8 cellular contexts compared by ENCODE assay signal in genomic region chr4:99894998-99895397, GRCh38. TPM values are rescaled to one million over a fixed set of nuclear protein-coding genes. Genes with fewer than 3 reads are reported as not detected.
DNase-seq lines count a peak whose midpoint lies in the region; ATAC-seq and TF ChIP-seq lines count a peak whose summit lies in the region.

No MANE protein-coding gene starts in this region.

- H3K4me3 ChIP-seq in DOHH2 (ENCODE audit: low read length) (peak overlapping the region; percentile 74), SK-N-MC (peak overlapping the region; percentile 95), fibroblast of mammary gland (ENCODE audit: control insufficient read depth, low read depth, low read length) (peak overlapping the region; percentile 56), prostate gland (peak overlapping the region; percentile 71 to 78)

- TF ChIP-seq CTCF in DOHH2 (IDR thresholded peaks at IDR 0.05; ENCODE audit: low read depth, low read length, poor library complexity, severe bottlenecking) = no peak
- TF ChIP-seq CTCF in fibroblast of mammary gland (conservative IDR thresholded peaks at IDR 0.05; ENCODE audit: control insufficient read depth, insufficient read depth, low read depth, low read length) = no peak
- no peak for TF ChIP-seq CTCF in prostate gland (IDR thresholded peaks at IDR 0.05)

- H3K27me3 ChIP-seq in DOHH2 (ENCODE audit: control insufficient read depth, low read length) = no peaks in the 10 kb centered on the region
- no peaks in the 10 kb centered on the region for H3K27me3 ChIP-seq in prostate gland (replicated peaks; ENCODE audit: insufficient read depth)

- ATAC-seq in GM18909 (IDR thresholded peaks at IDR 0.05; ENCODE audit: poor library complexity, unreplicated experiment) (no peak), HG03135 (IDR thresholded peaks at IDR 0.05; ENCODE audit: unreplicated experiment) (no peak)
- ATAC-seq in activated naive CD4-positive, alpha-beta T cell treated with anti-CD3 and anti-CD28 coated beads, Interleukin-2, amount 50 U/mL, for 72 hours = no peak

- 96% methylated on average over 16 of the region's 16 CpGs for WGBS in prostate gland

- H3K9me3 ChIP-seq in DOHH2 (ENCODE audit: control insufficient read depth, insufficient read depth, low read length) (no peaks in the 10 kb centered on the region), SK-N-MC (ENCODE audit: low read depth, low read length) (no peaks in the 10 kb centered on the region), prostate gland (no peaks in the 10 kb centered on the region)

- H4K20me1 ChIP-seq in DOHH2 (ENCODE audit: control insufficient read depth, insufficient read depth, low read depth, low read length) = no peaks in the 10 kb centered on the region

- peak overlapping the region; percentile 89 for H3K4me2 ChIP-seq in DOHH2 (ENCODE audit: low read length)

- no peaks in the 10 kb centered on the region for H3K9me3 Mint-ChIP-seq in activated naive CD4-positive, alpha-beta T cell treated with anti-CD3 and anti-CD28 coated beads, Interleukin-2, amount 50 U/mL, for 72 hours

- H3K9me2 ChIP-seq in DOHH2 (replicated peaks; ENCODE audit: control insufficient read depth, low read length) = no peaks in the 10 kb centered on the region

- DNase-seq in SK-N-MC (ENCODE audit: low read depth, low spot score) = no peak
- DNase-seq in fibroblast of mammary gland (ENCODE audit: low read depth) = no peak
- DNase-seq in prostate gland (ENCODE audit: low spot score) = peak; percentile 5
- no peak for DNase-seq in DMS79 (lab: John Stamatoyannopoulos, UW)
- DNase-seq in activated naive CD4-positive, alpha-beta T cell treated with anti-CD3 and anti-CD28 coated beads, Interleukin-2, amount 50 U/mL, for 72 hours (ENCODE audit: low spot score in 2 of 2) = no peak

- H3K9ac ChIP-seq in SK-N-MC (ENCODE audit: insufficient read length) = peak overlapping the region; percentile 82

- peaks cover 26% of the 10 kb centered on the region for H3K79me2 ChIP-seq in DOHH2 (ENCODE audit: control insufficient read depth, low read length)

- H3K4me1 ChIP-seq in DOHH2 (ENCODE audit: control insufficient read depth, low read length) (peaks cover 15% of the 10 kb centered on the region), prostate gland (replicated peaks) (no peaks in the 10 kb centered on the region)

- H3K27ac ChIP-seq in DOHH2 (ENCODE audit: low read depth, low read length) (peak overlapping the region; percentile 25; the same call in 1 of the 2 replicates), SK-N-MC (no peak overlapping the region), prostate gland (peak overlapping the region; percentile 84 to 85)

- no peak for TF ChIP-seq POLR2A in prostate gland (IDR thresholded peaks at IDR 0.05)

- H3F3A ChIP-seq in DOHH2 (ENCODE audit: control insufficient read depth, insufficient read depth) = peaks cover 18% of the 10 kb centered on the region

- H3K36me3 ChIP-seq in DOHH2 (ENCODE audit: control insufficient read depth, low read length) (peaks cover 9% of the 10 kb centered on the region), SK-N-MC (ENCODE audit: insufficient read depth, low read length) (0 out of 2 replicates have a peak, but pooled peaks cover 4% of the 10 kb centered on the region), prostate gland (no peaks in the 10 kb centered on the region)

- peak overlapping the region in 1 of 2 donors; percentile 96 for H3K27ac Mint-ChIP-seq in activated naive CD4-positive, alpha-beta T cell treated with anti-CD3 and anti-CD28 coated beads, Interleukin-2, amount 50 U/mL, for 72 hours

- H3K36me3 Mint-ChIP-seq in activated naive CD4-positive, alpha-beta T cell treated with anti-CD3 and anti-CD28 coated beads, Interleukin-2, amount 50 U/mL, for 72 hours = peaks cover 10 to 12% of the 10 kb centered on the region in 2 donors

- intact Hi-C loops in prostate gland (cut with DNase I) = loop anchor here (2.0 kb wide), 1 partner anchor 54 kb away; no protein-coding TSS in a partner anchor

RNA-seq across cellular contexts. Expression of gene LAMTOR3, which starts 0.8 kb away (rescaled TPM):
- 10 to 100 TPM; 51.6 to 78.7 TPM for total RNA-seq in prostate gland
- 10 to 100 TPM; 27.4 to 38.7 TPM for total RNA-seq in activated naive CD4-positive, alpha-beta T cell treated with anti-CD3 and anti-CD28 coated beads, Interleukin-2, amount 50 U/mL, for 72 hours

RNA-seq across cellular contexts. Expression of gene DNAJB14, which starts 51.4 kb away (rescaled TPM):
- 10 to 100 TPM; 23.3 to 27.4 TPM for total RNA-seq in prostate gland
- 10 to 100 TPM; 39.3 to 41.1 TPM for total RNA-seq in activated naive CD4-positive, alpha-beta T cell treated with anti-CD3 and anti-CD28 coated beads, Interleukin-2, amount 50 U/mL, for 72 hours

RNA-seq across cellular contexts. Expression of gene H2AZ1, which starts 55.1 kb away (rescaled TPM):
- total RNA-seq in prostate gland = 100 to 1,000 TPM; 148 to 157 TPM
- total RNA-seq in activated naive CD4-positive, alpha-beta T cell treated with anti-CD3 and anti-CD28 coated beads, Interleukin-2, amount 50 U/mL, for 72 hours = 100 to 1,000 TPM; 833 to 883 TPM

Comparison
In these comparisons a context has a peak if more than half of its experiments do, and no peak if none do; other contexts are left out.
1. RNA of gene H2AZ1, which starts 55.1 kb away (total RNA-seq): 833 to 883 TPM in activated naive CD4-positive, alpha-beta T cell treated with anti-CD3 and anti-CD28 coated beads, Interleukin-2, amount 50 U/mL, for 72 hours; 148 to 157 TPM in prostate gland; every median in the first group is over 4 times any median in the second.
2. Peak in every context shown above with its lines, with median percentiles within 50 percentile points of each other: H3K4me3 ChIP-seq.